In genomic region chr4:88007304-88008132, GRCh38 we compare ENCODE assay signal across 8 cellular contexts. TPM values are rescaled to one million over a fixed set of nuclear protein-coding genes. Genes with fewer than 3 reads are reported as not detected.
DNase-seq lines count a peak whose midpoint lies in the region; ATAC-seq and TF ChIP-seq lines count a peak whose summit lies in the region.

Gene PKD2 (plus strand): TSS chr4:88007635. CDS start chr4:88007734, 99 bp downstream.

- H3K4me1 Mint-ChIP-seq in Calu3 (ENCODE audit: low read depth, unreplicated experiment) (peaks cover 28% of the 10 kb centered on the region), nephron (peaks cover 36% of the 10 kb centered on the region)
- peaks cover 30% of the 10 kb centered on the region for H3K4me1 Mint-ChIP-seq in activated T-helper 2 cell treated with anti-CD3 and anti-CD28 coated beads, Interferon-gamma antibody, Interleukin-2, Interleukin-4, amounts not matched to agents 10 μg/mL and 5 μg/mL and 100 μg/mL, durations not matched to agents 14 hours and 24 hours and 36 hours (ENCODE audit: low read depth)
- peaks cover 35% of the 10 kb centered on the region for H3K4me1 Mint-ChIP-seq in stimulated activated naive CD8-positive, alpha-beta T cell treated with anti-CD3 and anti-CD28 coated beads, Interleukin-15, Interleukin-2, amounts not matched to agents 100 ng/mL and 50 ng/mL, for 24 hours (ENCODE audit: low read depth)

- no peaks in the 10 kb centered on the region for H3K9me3 Mint-ChIP-seq in Calu3 (ENCODE audit: low read depth, unreplicated experiment)
- no peaks in the 10 kb centered on the region for H3K9me3 Mint-ChIP-seq in activated T-helper 2 cell treated with anti-CD3 and anti-CD28 coated beads, Interferon-gamma antibody, Interleukin-2, Interleukin-4, amounts not matched to agents 10 μg/mL and 5 μg/mL and 100 μg/mL, durations not matched to agents 14 hours and 24 hours and 36 hours
- no peaks in the 10 kb centered on the region for H3K9me3 Mint-ChIP-seq in nephron
- no peaks in the 10 kb centered on the region for H3K9me3 Mint-ChIP-seq in stimulated activated naive CD8-positive, alpha-beta T cell treated with anti-CD3 and anti-CD28 coated beads, Interleukin-15, Interleukin-2, amounts not matched to agents 100 ng/mL and 50 ng/mL, for 24 hours

- H3K27me3 ChIP-seq in HL-60 (ENCODE audit: insufficient read depth, poor library complexity, severe bottlenecking): no peaks in the 10 kb centered on the region

- peak within 1 kb of the TSS; percentile 40 for H3K27ac Mint-ChIP-seq in Calu3 (ENCODE audit: unreplicated experiment)
- peak within 1 kb of the TSS; percentile 85 for H3K27ac Mint-ChIP-seq in activated T-helper 2 cell treated with anti-CD3 and anti-CD28 coated beads, Interferon-gamma antibody, Interleukin-2, Interleukin-4, amounts not matched to agents 10 μg/mL and 5 μg/mL and 100 μg/mL, durations not matched to agents 14 hours and 24 hours and 36 hours
- H3K27ac Mint-ChIP-seq in nephron: peak within 1 kb of the TSS; percentile 67 to 93 (median 78)
- H3K27ac Mint-ChIP-seq in stimulated activated naive CD8-positive, alpha-beta T cell treated with anti-CD3 and anti-CD28 coated beads, Interleukin-15, Interleukin-2, amounts not matched to agents 100 ng/mL and 50 ng/mL, for 24 hours: peak within 1 kb of the TSS; percentile 82

- H3K36me3 Mint-ChIP-seq in Calu3 (ENCODE audit: insufficient read depth, unreplicated experiment) (peaks cover 14% of the 10 kb centered on the region), nephron (ENCODE audit: low read depth) (no peaks in the 10 kb centered on the region)
- peaks cover 12% of the 10 kb centered on the region for H3K36me3 Mint-ChIP-seq in activated T-helper 2 cell treated with anti-CD3 and anti-CD28 coated beads, Interferon-gamma antibody, Interleukin-2, Interleukin-4, amounts not matched to agents 10 μg/mL and 5 μg/mL and 100 μg/mL, durations not matched to agents 14 hours and 24 hours and 36 hours (ENCODE audit: low read depth)
- H3K36me3 Mint-ChIP-seq in stimulated activated naive CD8-positive, alpha-beta T cell treated with anti-CD3 and anti-CD28 coated beads, Interleukin-15, Interleukin-2, amounts not matched to agents 100 ng/mL and 50 ng/mL, for 24 hours (ENCODE audit: low read depth): no peaks in the 10 kb centered on the region

- H3K27me3 Mint-ChIP-seq in Calu3 (ENCODE audit: unreplicated experiment): no peaks in the 10 kb centered on the region
- H3K27me3 Mint-ChIP-seq in activated T-helper 2 cell treated with anti-CD3 and anti-CD28 coated beads, Interferon-gamma antibody, Interleukin-2, Interleukin-4, amounts not matched to agents 10 μg/mL and 5 μg/mL and 100 μg/mL, durations not matched to agents 14 hours and 24 hours and 36 hours (ENCODE audit: low read depth): peaks cover 15% of the 10 kb centered on the region
- H3K27me3 Mint-ChIP-seq in nephron (ENCODE audit: low read depth): peaks cover 6% of the 10 kb centered on the region
- peaks cover 16% of the 10 kb centered on the region for H3K27me3 Mint-ChIP-seq in stimulated activated naive CD8-positive, alpha-beta T cell treated with anti-CD3 and anti-CD28 coated beads, Interleukin-15, Interleukin-2, amounts not matched to agents 100 ng/mL and 50 ng/mL, for 24 hours

- no peak for TF ChIP-seq CTCF in Calu3 (IDR thresholded peaks at IDR 0.05; ENCODE audit: unreplicated experiment)
- no peak for TF ChIP-seq CTCF in HL-60 (IDR thresholded peaks at IDR 0.05; ENCODE audit: insufficient read depth, low read length)
- no peak for TF ChIP-seq CTCF in fibroblast of pulmonary artery (IDR thresholded peaks at IDR 0.05; ENCODE audit: low read length, missing control alignments)
- TF ChIP-seq CTCF in nephron (IDR thresholded peaks at IDR 0.05; ENCODE audit: unreplicated experiment in 3 of 3): no peak

- H3K4me3 ChIP-seq in HL-60 (replicated peaks; ENCODE audit: insufficient read depth, low read length): peak within 1 kb of the TSS; percentile 88
- H3K4me3 ChIP-seq in fibroblast of pulmonary artery (replicated peaks; ENCODE audit: low read depth, low read length): peak within 1 kb of the TSS; percentile 69

- DNase-seq in Calu3: peak; percentile 81
- DNase-seq in HL-60 (ENCODE audit: low read depth in 1 of 2, low spot score in 1 of 2): peak in 1 of 2 experiments; percentile 79
- peak; percentile 75 for DNase-seq in RPMI7951 (ENCODE audit: low read depth)
- peak; percentile 80 for DNase-seq in activated T-helper 2 cell treated with anti-CD3 and anti-CD28 coated beads, Interferon-gamma antibody, Interleukin-2, Interleukin-4, amounts not matched to agents 10 μg/mL and 5 μg/mL and 100 μg/mL, durations not matched to agents 14 hours and 24 hours and 36 hours (ENCODE audit: low spot score)
- DNase-seq in fibroblast of pulmonary artery (ENCODE audit: low read depth): peak; percentile 67

- CTCF ChIA-PET in Calu3 (lab: Charles Lee): no interaction called here

- no TSS peak for BruUV-seq in Calu3 (replicated peaks; lab: Mats Ljungman, UMichigan)

- ATAC-seq in GM19467 (IDR thresholded peaks at IDR 0.05; ENCODE audit: unreplicated experiment): peak; percentile 84

- H3K4me3 Mint-ChIP-seq in Calu3 (ENCODE audit: low read depth, unreplicated experiment): peak within 1 kb of the TSS; percentile 74
- H3K4me3 Mint-ChIP-seq in activated T-helper 2 cell treated with anti-CD3 and anti-CD28 coated beads, Interferon-gamma antibody, Interleukin-2, Interleukin-4, amounts not matched to agents 10 μg/mL and 5 μg/mL and 100 μg/mL, durations not matched to agents 14 hours and 24 hours and 36 hours (ENCODE audit: low read depth): peak within 1 kb of the TSS; percentile 91
- H3K4me3 Mint-ChIP-seq in nephron: peak within 1 kb of the TSS; percentile 94 to 98 (median 97)
- H3K4me3 Mint-ChIP-seq in stimulated activated naive CD8-positive, alpha-beta T cell treated with anti-CD3 and anti-CD28 coated beads, Interleukin-15, Interleukin-2, amounts not matched to agents 100 ng/mL and 50 ng/mL, for 24 hours: peak within 1 kb of the TSS; percentile 87

- intact Hi-C loops in Calu3 (cut with micrococcal nuclease; ENCODE audit: unreplicated experiment): no loop called here
- intact Hi-C loops in activated T-helper 2 cell treated with anti-CD3 and anti-CD28 coated beads, Interferon-gamma antibody, Interleukin-2, Interleukin-4, amounts not matched to agents 10 μg/mL and 5 μg/mL and 100 μg/mL, durations not matched to agents 14 hours and 24 hours and 36 hours (cut with micrococcal nuclease): loop anchor here (2.0 to 10.0 kb wide), 4 partner anchors 21 to 587 kb away; partner anchors contain the start of genes HERC3, HERC6 and PPM1K

- no peak within 1 kb of the TSS; the same call in 1 of the 2 replicates for H3K27ac ChIP-seq in HL-60 (replicated peaks)

RNA-seq across cellular contexts. Expression of gene PKD2, which starts in this region (rescaled TPM):
- 30.4 and 31.6 TPM in 2 replicates for total RNA-seq in Calu3 (2022)
- 25.1 and 29.1 TPM in 2 replicates for total RNA-seq in RPMI7951 (2014; rRNA removed; shearing (Covaris generic))
- 13.6 and 16.6 TPM in 2 replicates for total RNA-seq in activated T-helper 2 cell treated with anti-CD3 and anti-CD28 coated beads, Interferon-gamma antibody, Interleukin-2, Interleukin-4, amounts not matched to agents 10 μg/mL and 5 μg/mL and 100 μg/mL, durations not matched to agents 14 hours and 24 hours and 36 hours
